Comparison of ENCODE assay signal across 9 cellular contexts in the genomic region with DNA sequence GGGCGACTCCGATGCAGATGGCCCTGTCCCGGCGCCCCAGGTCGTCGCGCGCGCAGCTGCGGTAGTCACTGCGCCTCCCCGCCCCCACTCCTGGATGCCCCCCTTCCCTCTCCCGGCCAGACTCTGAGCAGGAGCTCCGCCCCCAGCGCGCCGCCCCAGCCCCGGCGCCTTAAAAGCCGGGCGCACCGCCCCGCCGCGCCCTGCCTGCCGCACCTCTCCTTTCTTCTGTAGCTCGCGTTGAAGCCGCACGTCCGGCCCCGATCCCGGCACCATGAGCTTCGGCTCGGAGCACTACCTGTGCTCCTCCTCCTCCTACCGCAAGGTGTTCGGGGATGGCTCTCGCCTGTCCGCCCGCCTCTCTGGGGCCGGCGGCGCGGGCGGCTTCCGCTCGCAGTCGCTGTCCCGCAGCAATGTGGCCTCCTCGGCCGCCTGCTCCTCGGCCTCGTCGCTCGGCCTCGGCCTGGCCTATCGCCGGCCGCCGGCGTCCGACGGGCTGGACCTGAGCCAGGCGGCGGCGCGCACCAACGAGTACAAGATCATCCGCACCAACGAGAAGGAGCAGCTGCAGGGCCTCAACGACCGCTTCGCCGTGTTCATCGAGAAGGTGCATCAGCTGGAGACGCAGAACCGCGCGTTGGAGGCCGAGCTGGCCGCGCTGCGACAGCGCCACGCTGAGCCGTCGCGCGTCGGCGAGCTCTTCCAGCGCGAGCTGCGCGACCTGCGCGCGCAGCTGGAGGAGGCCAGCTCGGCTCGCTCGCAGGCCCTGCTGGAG. TPM values are rescaled to one million over a fixed set of nuclear protein-coding genes. Genes with fewer than 3 reads are reported as not detected.
DNase-seq lines count a peak whose midpoint lies in the region; ATAC-seq, FAIRE-seq and TF ChIP-seq lines count a peak whose summit lies in the region.
"Had no signal": no experiment of that assay in that cellular context is flagged by ENCODE, and none has a peak within 500 bp of the region (broad histone marks: within the 10 kb centered on the region; RNA-seq: fewer than 3 reads in every experiment).

INA (plus strand) TSS at position 198 of the 772 bp plus-strand sequence; CDS start at position 272, 74 bp downstream.

- H2AFZ ChIP-seq in GM12878 (ENCODE audit: control insufficient read depth, low read depth, low read length) (peak within 1 kb of the TSS; percentile 12; the same call in 1 of the 2 replicates), PC-3 (ENCODE audit: low read length) (no peak within 1 kb of the TSS)

- CTCF ChIA-PET in AG04450 (lab: Charles Lee): interaction anchor here (1.0 kb wide), 1 partner anchor 18 kb away, joined by 3 read pairs; no protein-coding TSS in a partner anchor
- CTCF ChIA-PET in GM12878 (lab: Yijun Ruan, JAX): no interaction called here
- CTCF ChIA-PET in PC-3 (lab: Charles Lee): no interaction called here

- no peaks in the 10 kb centered on the region for H3K36me3 ChIP-seq in GM12878 (ENCODE audit: control insufficient read depth in 2 of 2, insufficient read depth in 2 of 2, low read length in 1 of 2)
- H3K36me3 ChIP-seq in suprapubic skin: no peaks in the 10 kb centered on the region
- H3K36me3 ChIP-seq in PC-3 (ENCODE audit: low read depth, low read length): no peaks in the 10 kb centered on the region
- H3K36me3 ChIP-seq: adrenal gland had no signal

- no peak for FAIRE-seq in GM12878 (lab: Jason Lieb, UNC)

- no peaks in the 10 kb centered on the region for H3K79me2 ChIP-seq in GM12878 (ENCODE audit: control insufficient read depth, insufficient read depth, low read length)
- H3K79me2 ChIP-seq in PC-3 (ENCODE audit: low read length): no peaks in the 10 kb centered on the region

- WGBS in GM12878 (ENCODE audit: insufficient coverage, insufficient replicate concordance, low lambda C conversion rate, missing lambda C conversion rate): 10% methylated on average over 81 of the region's 101 CpGs
- WGBS in suprapubic skin: 2% methylated on average over 11 of the region's 101 CpGs

- SMC1A ChIA-PET in GM12878 (lab: Charles Lee; ENCODE audit: uncharacterized antibody, unreplicated experiment): no interaction called here

- TF ChIP-seq CTCF in AG04450 (IDR thresholded peaks at IDR 0.05; ENCODE audit: low read depth, low read length) (no peak), GM13976 (IDR thresholded peaks at IDR 0.05; ENCODE audit: borderline replicate concordance, control extremely low read depth, extremely low read depth, insufficient read depth, missing control alignments) (no peak), GM12878 (IDR thresholded peaks at IDR 0.05 in 2 of 3, conservative IDR thresholded peaks at IDR 0.05 in 1 of 3; ENCODE audit: control insufficient read depth in 2 of 3, extremely low read depth in 1 of 3, insufficient read depth in 1 of 3, low read depth in 3 of 3, low read length in 3 of 3) (no peak), suprapubic skin (IDR thresholded peaks at IDR 0.05) (no peak), PC-3 (conservative IDR thresholded peaks at IDR 0.05; ENCODE audit: low read depth, low read length) (no peak)

- no TSS peak for BruUV-seq in GM12878 (replicated peaks; lab: Mats Ljungman, UMichigan)
- BruUV-seq in PC-3 (replicated peaks; lab: Mats Ljungman, UMichigan): no TSS peak

- DNase-seq in AG04450 (ENCODE audit: low read depth, low spot score) (no peak), GM13976 (ENCODE audit: low spot score) (peak; percentile 73), NCI-H774 (lab: John Stamatoyannopoulos, UW) (peak; percentile 59), GM12878 (ENCODE audit: low read depth, low spot score) (no peak), kidney tubule cell (ENCODE audit: low spot score) (peak; percentile 72), suprapubic skin (ENCODE audit: low spot score in 2 of 2) (no peak), PC-3 (no peak)

- in situ Hi-C loops in GM13976 (cut with MboI; ENCODE audit: low sequenced_read_pairs, unreplicated experiment): no loop called here
- in situ Hi-C loops in GM12878 (cut with MboI): no loop called here

- H3K27ac ChIP-seq in AG04450 (ENCODE audit: low read depth, low read length) (no peak within 1 kb of the TSS), GM12878 (ENCODE audit: control insufficient read depth, insufficient read depth) (no peak within 1 kb of the TSS), suprapubic skin (no peak within 1 kb of the TSS), PC-3 (ENCODE audit: low read length) (no peak within 1 kb of the TSS)

- no peaks in the 10 kb centered on the region for H3K9me2 ChIP-seq in PC-3 (replicated peaks; ENCODE audit: low read length)

- TF ChIP-seq EP300 in GM12878 (IDR thresholded peaks at IDR 0.05; ENCODE audit: borderline replicate concordance in 1 of 2, control insufficient read depth in 1 of 2, low read depth in 2 of 2, low read length in 2 of 2) (no peak), suprapubic skin (IDR thresholded peaks at IDR 0.05) (no peak)

- POLR2A ChIA-PET in AG04450 (lab: Yijun Ruan, JAX) (no interaction called here), GM12878 (lab: Charles Lee) (no interaction called here), PC-3 (lab: Charles Lee; ENCODE audit: unreplicated experiment) (no interaction called here)

- peak within 1 kb of the TSS; percentile 54; the same call in 1 of the 2 replicates for H3K4me2 ChIP-seq in GM12878 (ENCODE audit: control insufficient read depth, insufficient read depth)
- no peak within 1 kb of the TSS for H3K4me2 ChIP-seq in PC-3 (ENCODE audit: low read length)

- H3K9me3 ChIP-seq in AG04450 (ENCODE audit: control insufficient read depth, insufficient read depth, low read length) (peaks cover 9% of the 10 kb centered on the region; the same call in 1 of the 2 replicates), GM12878 (replicated peaks; ENCODE audit: control insufficient read depth, insufficient read depth, low read length) (no peaks in the 10 kb centered on the region; the same call in 2 of the 3 replicates), suprapubic skin (no peaks in the 10 kb centered on the region), PC-3 (ENCODE audit: low read length) (no peaks in the 10 kb centered on the region)
- H3K9me3 ChIP-seq: adrenal gland had no signal

- H4K20me1 ChIP-seq in GM12878 (ENCODE audit: control insufficient read depth, insufficient read depth) (peaks cover 3% of the 10 kb centered on the region; the same call in 1 of the 2 replicates), PC-3 (ENCODE audit: low read length) (no peaks in the 10 kb centered on the region)

- no peak for TF ChIP-seq RAD21 in GM12878 (IDR thresholded peaks at IDR 0.05; ENCODE audit: insufficient read depth, low read depth, low read length)

- H3F3A ChIP-seq in PC-3 (ENCODE audit: low read length, unreplicated experiment): no peaks in the 10 kb centered on the region

- TF ChIP-seq POLR2A in GM12878 (IDR thresholded peaks at IDR 0.05; ENCODE audit: low read depth, low read length) (no peak), suprapubic skin (IDR thresholded peaks at IDR 0.05) (no peak)

- H3K4me3 ChIP-seq in AG04450 (ENCODE audit: low read depth, low read length) (peak within 1 kb of the TSS; percentile 56), GM12878 (peak within 1 kb of the TSS; percentile 41; the same call in 1 of the 2 replicates), suprapubic skin (peak within 1 kb of the TSS; percentile 35), PC-3 (ENCODE audit: low read length) (no peak within 1 kb of the TSS)

- no peak for ATAC-seq in GM12878
- no peak for ATAC-seq in PC-3
- no peak for ATAC-seq in HG03571 (IDR thresholded peaks at IDR 0.05; ENCODE audit: unreplicated experiment)

- intact Hi-C loops in GM12878 (cut with micrococcal nuclease; ENCODE audit: unreplicated experiment): no loop called here
- intact Hi-C loops in PC-3 (cut with micrococcal nuclease): no loop called here

- RAD21 ChIA-PET in GM12878 (lab: Charles Lee; ENCODE audit: unreplicated experiment): no interaction called here

- H3K9ac ChIP-seq in GM12878 (ENCODE audit: control insufficient read depth, insufficient read depth, low read length) (no peak within 1 kb of the TSS), PC-3 (ENCODE audit: low read length) (no peak within 1 kb of the TSS)

- H3K4me1 ChIP-seq in GM12878 (ENCODE audit: control insufficient read depth, insufficient read depth, low read length) (no peaks in the 10 kb centered on the region; the same call in 1 of the 2 replicates), suprapubic skin (peaks cover 18% of the 10 kb centered on the region), PC-3 (ENCODE audit: insufficient read depth, low read length) (peaks cover 12% of the 10 kb centered on the region)

- H3K27me3 ChIP-seq in AG04450 (ENCODE audit: control insufficient read depth, insufficient read depth, low read length) (peaks cover 25% of the 10 kb centered on the region), GM12878 (replicated peaks in 1 of 2; ENCODE audit: control insufficient read depth in 2 of 2, insufficient read depth in 2 of 2, low read length in 1 of 2) (peaks cover 0 to 6% of the 10 kb centered on the region in 2 experiments), suprapubic skin (peaks cover 73% of the 10 kb centered on the region), PC-3 (ENCODE audit: low read length) (no peaks in the 10 kb centered on the region)

TF ChIP-seq in GM12878, 131 proteins besides CTCF, POLR2A, EP300 and RAD21:
- TF ChIP-seq HDAC6 (IDR thresholded peaks at IDR 0.05; ENCODE audit: unreplicated experiment): peak; percentile 46
- no peak for TF ChIP-seq RFX5 (IDR thresholded peaks at IDR 0.05; ENCODE audit: low read depth, low read length)
- TF ChIP-seq SUZ12 (IDR thresholded peaks at IDR 0.05; ENCODE audit: unreplicated experiment): peak; percentile 41

RNA-seq across cellular contexts. Expression of gene INA, which starts in this region (rescaled TPM):
- polyA plus RNA-seq in AG04450 (2011; rRNA removed) (5.2 and 6.6 TPM in 2 replicates), GM12878 (2011; rRNA removed) (not detected in 2 replicates), GM12878 (2014; fragmentation: Illumina TruSeq; extraction: Trizol) (not detected in 2 replicates), GM12878 (2014; fragmentation: Nextera tagmentation; extraction: Ambion mirVana) (not detected), GM12878 (2014; rRNA removed) (0.03 TPM in 1 of 2 replicates, not detected in the other), GM12878 (2016; fragmentation: Nextera tagmentation; extraction: Ambion mirVana) (under 1 TPM; 0.14 to 0.23 TPM)
- 2.0 and 3.1 TPM in 2 replicates for polyA minus RNA-seq in AG04450 (2011; rRNA and poly(A)+ RNA removed)
- total RNA-seq in GM12878 (2013; cell fraction: nucleolus; rRNA removed): not detected in 2 replicates
- total RNA-seq in GM12878 (2014; rRNA removed) (not detected in 2 replicates), GM12878 (2014; rRNA removed; fragmentation: Illumina TruSeq; extraction: Trizol) (not detected in 2 replicates), GM12878 (2021) (0.05 TPM in 1 of 2 replicates, not detected in the other), suprapubic skin (1 to 10 TPM in 1 of 4 donors, under 1 TPM in 1, not detected in 2; 0.60 to 1.3 TPM), PC-3 (2014; rRNA removed) (not detected in 2 replicates)
- polyA plus RNA-seq in GM12878 (2011; ENCODE audit: low read depth): 0.21 TPM
- polyA plus RNA-seq in GM12878 (2011; cell fraction: cytosol; rRNA removed): not detected in 2 replicates
- polyA plus RNA-seq in GM12878 (2011; cell fraction: nucleus; rRNA removed): not detected in 2 replicates
- 0.19 and 0.31 TPM in 2 replicates for polyA plus RNA-seq in GM12878 (2012)
- not detected in 2 replicates for polyA minus RNA-seq in GM12878 (2011; rRNA and poly(A)+ RNA removed)
- not detected in 2 replicates for polyA minus RNA-seq in GM12878 (2011; cell fraction: cytosol; rRNA and poly(A)+ RNA removed)
- polyA minus RNA-seq in GM12878 (2011; cell fraction: nucleus; rRNA and poly(A)+ RNA removed): not detected in 2 replicates

Comparison
In these comparisons a context has a peak if more than half of its experiments do, and no peak if none do; other contexts are left out.
1. DNase-seq: peak in GM13976 (single experiment), NCI-H774 (single experiment) and kidney tubule cell (single experiment); none in AG04450 (single experiment), GM12878 (single experiment), suprapubic skin (0 of 2) and PC-3 (single experiment).